ENCODE assay signal across 21 cellular contexts in genomic region chr2:224278531-224278930, GRCh38.
DNase-seq lines count a peak whose midpoint lies in the region; ATAC-seq and TF ChIP-seq lines count a peak whose summit lies in the region.
"Had no signal": no experiment of that assay in that cellular context is flagged by ENCODE, and none has a peak within 500 bp of the region (broad histone marks: within the 10 kb centered on the region; RNA-seq: fewer than 3 reads in every experiment).

No MANE protein-coding gene starts in this region.

- H3K9me3 ChIP-seq in SK-N-SH = no peaks in the 10 kb centered on the region
- H3K9me3 ChIP-seq in suprapubic skin = no peaks in the 10 kb centered on the region
- no peaks in the 10 kb centered on the region for H3K9me3 ChIP-seq in thyroid gland
- H3K9me3 ChIP-seq: HAP-1, prostate gland, tibial nerve had no signal

- H3K9ac ChIP-seq in SK-N-SH = no peak overlapping the region

- no peak for TF ChIP-seq POLR2A in suprapubic skin (IDR thresholded peaks at IDR 0.05)
- no peak for TF ChIP-seq POLR2A in thyroid gland (IDR thresholded peaks at IDR 0.05)

- H3K36me3 ChIP-seq in SK-N-SH (replicated peaks in 1 of 2; ENCODE audit: control insufficient read depth in 1 of 2, insufficient read depth in 2 of 2, low read length in 1 of 2) (no peaks in the 10 kb centered on the region), suprapubic skin (no peaks in the 10 kb centered on the region), thyroid gland (no peaks in the 10 kb centered on the region)
- H3K36me3 ChIP-seq: HAP-1, prostate gland, tibial nerve had no signal

- TF ChIP-seq CTCF in SK-N-SH (IDR thresholded peaks at IDR 0.05) (peak; percentile 22; the same call in 1 of the 2 replicates), suprapubic skin (IDR thresholded peaks at IDR 0.05) (no peak), thyroid gland (IDR thresholded peaks at IDR 0.05) (no peak)

- H3K4me1 ChIP-seq in SK-N-SH (ENCODE audit: control insufficient read depth in 1 of 2, insufficient read depth in 2 of 2, low read depth in 1 of 2, low read length in 1 of 2) (no peaks in the 10 kb centered on the region), suprapubic skin (no peaks in the 10 kb centered on the region), thyroid gland (no peaks in the 10 kb centered on the region)
- H3K4me1 ChIP-seq: HAP-1, prostate gland had no signal

- no peak overlapping the region for H2AFZ ChIP-seq in SK-N-SH (ENCODE audit: low read depth)

- ATAC-seq in esophagus mucosa = peak; percentile 43
- ATAC-seq in GM18520 (IDR thresholded peaks at IDR 0.05; ENCODE audit: unreplicated experiment) = no peak
- ATAC-seq: activated CD8-positive, alpha-beta memory T cell treated with anti-CD3 and anti-CD28 coated beads, Interleukin-2, amount 10 ng/mL, durations not matched to agents 7 days and 5 days; left lobe of liver had no signal

- no peaks in the 10 kb centered on the region for H3K79me2 ChIP-seq in SK-N-SH (ENCODE audit: insufficient read depth)

- CTCF ChIA-PET in SK-N-SH (lab: Yijun Ruan, JAX) = interaction anchor here (0.8 to 25.3 kb wide), 4 partner anchors 12 to 308 kb away, joined by 3 to 439 read pairs (median 6); no protein-coding TSS in a partner anchor

- 85% methylated on average over 3 of the region's 3 CpGs for WGBS in SK-N-SH (ENCODE audit: low lambda C conversion rate)
- 47% methylated on average over 3 of the region's 3 CpGs for WGBS in suprapubic skin
- WGBS in thyroid gland, 2 donors = 82 to 88% methylated on average over 3 of the region's 3 CpGs

- intact Hi-C loops in thyroid gland (cut with DNase I) = no loop called here

- POLR2A ChIA-PET in SK-N-SH (lab: Yijun Ruan, JAX) = no interaction called here

- H3K9me2 ChIP-seq in SK-N-SH = no peaks in the 10 kb centered on the region

- TF ChIP-seq RAD21 in SK-N-SH (IDR thresholded peaks at IDR 0.05; ENCODE audit: low read length) = no peak

- no peak overlapping the region for H3K27ac ChIP-seq in SK-N-SH (ENCODE audit: low read depth in 2 of 2, low read length in 1 of 2)
- no peak overlapping the region for H3K27ac ChIP-seq in suprapubic skin
- no peak overlapping the region for H3K27ac ChIP-seq in thyroid gland
- H3K27ac ChIP-seq: prostate gland, tibial nerve had no signal

- H3K4me3 ChIP-seq in SK-N-SH (ENCODE audit: low read depth in 2 of 2, low read length in 1 of 2) (no peak overlapping the region), suprapubic skin (no peak overlapping the region), thyroid gland (replicated peaks in 1 of 3) (no peak overlapping the region)
- H3K4me3 ChIP-seq: HAP-1, prostate gland, tibial nerve had no signal

- TF ChIP-seq EP300 in SK-N-SH (IDR thresholded peaks at IDR 0.05; ENCODE audit: borderline replicate concordance in 1 of 2, low read depth in 1 of 2, low read length in 1 of 2) = no peak
- no peak for TF ChIP-seq EP300 in suprapubic skin (IDR thresholded peaks at IDR 0.05)

- no peaks in the 10 kb centered on the region for H4K20me1 ChIP-seq in SK-N-SH (ENCODE audit: insufficient read depth)

- H3K4me2 ChIP-seq in SK-N-SH = no peak overlapping the region

- DNase-seq in EH (ENCODE audit: low read depth) (peak; percentile 68), SK-N-SH (no peak), myocyte (ENCODE audit: low read depth) (peak; percentile 9), suprapubic skin (ENCODE audit: low spot score in 2 of 2) (no peak), thyroid gland (no peak), NK-92 (lab: John Stamatoyannopoulos, UW; ENCODE audit: unreplicated experiment) (no peak)
- DNase-seq: ACHN; activated CD4-positive, alpha-beta T cell treated with anti-CD3 and anti-CD28 coated beads for 48 hours; activated CD8-positive, alpha-beta memory T cell treated with anti-CD3 and anti-CD28 coated beads, Interleukin-2, amount 10 ng/mL, durations not matched to agents 7 days and 5 days; CD4-positive, alpha-beta memory T cell; NCI-H2171; NCI-H69; Right ventricle myocardium superior; stimulated activated CD4-positive, alpha-beta T cell treated with anti-CD3 and anti-CD28 coated beads, Interleukin-2, amount 100 ng/mL, for 24 hours; stimulated activated naive CD4-positive, alpha-beta T cell had no signal

- no peaks in the 10 kb centered on the region for H3F3A ChIP-seq in SK-N-SH (replicated peaks; ENCODE audit: insufficient read depth)

- H3K27me3 ChIP-seq in SK-N-SH (ENCODE audit: insufficient read depth) = no peaks in the 10 kb centered on the region
- peaks cover 5% of the 10 kb centered on the region for H3K27me3 ChIP-seq in suprapubic skin
- H3K27me3 ChIP-seq in thyroid gland = no peaks in the 10 kb centered on the region
- H3K27me3 ChIP-seq: tibial nerve had no signal

TF ChIP-seq in SK-N-SH, 30 proteins besides CTCF, POLR2A, EP300 and RAD21:
- no peak for TF ChIP-seq YY1 (IDR thresholded peaks at IDR 0.05; ENCODE audit: low read depth)
- TF ChIP-seq MEF2A (IDR thresholded peaks at IDR 0.05; ENCODE audit: borderline replicate concordance, low read depth) = no peak
- TF ChIP-seq RXRA (IDR thresholded peaks at IDR 0.05; ENCODE audit: borderline replicate concordance, low read depth) = no peak
- TF ChIP-seq TAF1 (IDR thresholded peaks at IDR 0.05; ENCODE audit: borderline replicate concordance, low read depth, low read length) = no peak
- no peak for TF ChIP-seq FOXJ3 (CRISPR knock-in tag; IDR thresholded peaks at IDR 0.05)
- TF ChIP-seq JUND (IDR thresholded peaks at IDR 0.05) = no peak
- TF ChIP-seq RCOR1 (IDR thresholded peaks at IDR 0.05; ENCODE audit: low read length) = no peak
- no peak for TF ChIP-seq GATA2 (CRISPR knock-in tag; IDR thresholded peaks at IDR 0.05)
- TF ChIP-seq SIN3A (IDR thresholded peaks at IDR 0.05; ENCODE audit: borderline replicate concordance, low read depth, low read length) = no peak
- TF ChIP-seq, protein P1, sequence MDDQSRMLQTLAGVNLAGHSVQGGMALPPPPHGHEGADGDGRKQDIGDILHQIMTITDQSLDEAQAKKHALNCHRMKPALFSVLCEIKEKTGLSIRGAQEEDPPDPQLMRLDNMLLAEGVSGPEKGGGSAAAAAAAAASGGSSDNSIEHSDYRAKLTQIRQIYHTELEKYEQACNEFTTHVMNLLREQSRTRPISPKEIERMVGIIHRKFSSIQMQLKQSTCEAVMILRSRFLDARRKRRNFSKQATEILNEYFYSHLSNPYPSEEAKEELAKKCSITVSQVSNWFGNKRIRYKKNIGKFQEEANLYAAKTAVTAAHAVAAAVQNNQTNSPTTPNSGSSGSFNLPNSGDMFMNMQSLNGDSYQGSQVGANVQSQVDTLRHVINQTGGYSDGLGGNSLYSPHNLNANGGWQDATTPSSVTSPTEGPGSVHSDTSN (IDR thresholded peaks at IDR 0.05) = no peak
- TF ChIP-seq, protein P2, sequence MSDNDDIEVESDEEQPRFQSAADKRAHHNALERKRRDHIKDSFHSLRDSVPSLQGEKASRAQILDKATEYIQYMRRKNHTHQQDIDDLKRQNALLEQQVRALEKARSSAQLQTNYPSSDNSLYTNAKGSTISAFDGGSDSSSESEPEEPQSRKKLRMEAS (IDR thresholded peaks at IDR 0.05; ENCODE audit: low read depth) = no peak
- TF ChIP-seq, protein P3, sequence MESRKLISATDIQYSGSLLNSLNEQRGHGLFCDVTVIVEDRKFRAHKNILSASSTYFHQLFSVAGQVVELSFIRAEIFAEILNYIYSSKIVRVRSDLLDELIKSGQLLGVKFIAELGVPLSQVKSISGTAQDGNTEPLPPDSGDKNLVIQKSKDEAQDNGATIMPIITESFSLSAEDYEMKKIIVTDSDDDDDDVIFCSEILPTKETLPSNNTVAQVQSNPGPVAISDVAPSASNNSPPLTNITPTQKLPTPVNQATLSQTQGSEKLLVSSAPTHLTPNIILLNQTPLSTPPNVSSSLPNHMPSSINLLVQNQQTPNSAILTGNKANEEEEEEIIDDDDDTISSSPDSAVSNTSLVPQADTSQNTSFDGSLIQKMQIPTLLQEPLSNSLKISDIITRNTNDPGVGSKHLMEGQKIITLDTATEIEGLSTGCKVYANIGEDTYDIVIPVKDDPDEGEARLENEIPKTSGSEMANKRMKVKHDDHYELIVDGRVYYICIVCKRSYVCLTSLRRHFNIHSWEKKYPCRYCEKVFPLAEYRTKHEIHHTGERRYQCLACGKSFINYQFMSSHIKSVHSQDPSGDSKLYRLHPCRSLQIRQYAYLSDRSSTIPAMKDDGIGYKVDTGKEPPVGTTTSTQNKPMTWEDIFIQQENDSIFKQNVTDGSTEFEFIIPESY (IDR thresholded peaks at IDR 0.05; ENCODE audit: borderline replicate concordance, low read depth) = no peak
- no peak for TF ChIP-seq USF1 (IDR thresholded peaks at IDR 0.05; ENCODE audit: borderline replicate concordance, low read depth)
- no peak for TF ChIP-seq USF2 (IDR thresholded peaks at IDR 0.05; ENCODE audit: borderline replicate concordance, low read depth, low read length)
- TF ChIP-seq, protein P4, sequence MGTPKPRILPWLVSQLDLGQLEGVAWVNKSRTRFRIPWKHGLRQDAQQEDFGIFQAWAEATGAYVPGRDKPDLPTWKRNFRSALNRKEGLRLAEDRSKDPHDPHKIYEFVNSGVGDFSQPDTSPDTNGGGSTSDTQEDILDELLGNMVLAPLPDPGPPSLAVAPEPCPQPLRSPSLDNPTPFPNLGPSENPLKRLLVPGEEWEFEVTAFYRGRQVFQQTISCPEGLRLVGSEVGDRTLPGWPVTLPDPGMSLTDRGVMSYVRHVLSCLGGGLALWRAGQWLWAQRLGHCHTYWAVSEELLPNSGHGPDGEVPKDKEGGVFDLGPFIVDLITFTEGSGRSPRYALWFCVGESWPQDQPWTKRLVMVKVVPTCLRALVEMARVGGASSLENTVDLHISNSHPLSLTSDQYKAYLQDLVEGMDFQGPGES (IDR thresholded peaks at IDR 0.05; ENCODE audit: low read depth, low read length) = no peak
- no peak for TF ChIP-seq TEAD4 (IDR thresholded peaks at IDR 0.05; ENCODE audit: borderline replicate concordance, insufficient read depth)
- TF ChIP-seq CHD2 (IDR thresholded peaks at IDR 0.05; ENCODE audit: low read length, partially characterized antibody) = no peak
- no peak for TF ChIP-seq SMC3 (IDR thresholded peaks at IDR 0.05; ENCODE audit: low read depth, low read length)

Comparison
In these comparisons a context has a peak if more than half of its experiments do, and no peak if none do; other contexts are left out.
1. DNase-seq: peak in EH (single experiment) and myocyte (single experiment); none in SK-N-SH (single experiment), suprapubic skin (0 of 2), thyroid gland (0 of 2) and NK-92 (single experiment).